1 cellular context compared by ENCODE assay signal in the genomic region with DNA sequence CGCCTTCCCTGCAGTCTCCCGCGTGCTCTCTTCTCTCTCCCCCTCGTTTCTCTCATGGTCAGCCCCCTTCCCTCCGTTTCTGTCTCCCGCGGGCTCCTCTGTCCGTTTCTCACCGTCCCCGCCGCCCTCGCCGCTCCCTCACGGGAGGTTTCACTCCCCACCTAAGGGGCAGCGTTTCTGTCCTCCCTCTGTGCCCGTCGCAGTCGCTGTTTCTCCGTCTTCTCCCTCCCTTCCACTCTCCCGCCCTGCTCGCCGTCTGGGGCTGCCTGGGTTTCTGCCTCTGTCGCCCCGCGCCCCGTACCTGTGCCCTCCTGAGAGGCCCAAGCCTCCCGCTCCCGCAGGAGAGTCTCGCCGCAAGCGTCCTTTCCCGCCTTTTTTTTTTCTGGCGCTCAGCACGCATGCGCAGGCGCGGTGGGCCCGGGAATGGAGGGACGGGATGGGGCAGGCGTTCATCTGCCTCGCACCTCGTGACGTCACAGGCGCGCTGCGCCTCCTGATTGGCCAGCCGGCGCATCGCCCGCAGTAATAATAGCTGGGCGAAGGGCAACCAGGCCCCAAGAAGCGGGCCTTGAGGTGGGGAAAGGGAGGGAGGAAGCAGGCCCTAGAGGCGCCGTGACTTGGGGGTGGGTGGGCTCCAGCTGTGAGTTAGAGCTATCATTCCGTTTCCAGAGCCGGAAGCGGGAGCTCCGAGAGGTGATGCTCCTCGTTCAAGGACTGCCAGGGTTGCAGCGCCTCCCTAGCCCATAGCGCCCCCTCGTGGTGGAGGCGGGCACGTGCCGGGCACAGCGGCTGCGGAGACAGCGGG.
TF ChIP-seq lines count a peak whose summit lies in the region.

No MANE protein-coding gene starts in this region.

TF ChIP-seq in HepG2, 621 proteins besides CTCF, POLR2A, EP300 and RAD21 (continued from another document and continues in another):
- TF ChIP-seq, protein P1, sequence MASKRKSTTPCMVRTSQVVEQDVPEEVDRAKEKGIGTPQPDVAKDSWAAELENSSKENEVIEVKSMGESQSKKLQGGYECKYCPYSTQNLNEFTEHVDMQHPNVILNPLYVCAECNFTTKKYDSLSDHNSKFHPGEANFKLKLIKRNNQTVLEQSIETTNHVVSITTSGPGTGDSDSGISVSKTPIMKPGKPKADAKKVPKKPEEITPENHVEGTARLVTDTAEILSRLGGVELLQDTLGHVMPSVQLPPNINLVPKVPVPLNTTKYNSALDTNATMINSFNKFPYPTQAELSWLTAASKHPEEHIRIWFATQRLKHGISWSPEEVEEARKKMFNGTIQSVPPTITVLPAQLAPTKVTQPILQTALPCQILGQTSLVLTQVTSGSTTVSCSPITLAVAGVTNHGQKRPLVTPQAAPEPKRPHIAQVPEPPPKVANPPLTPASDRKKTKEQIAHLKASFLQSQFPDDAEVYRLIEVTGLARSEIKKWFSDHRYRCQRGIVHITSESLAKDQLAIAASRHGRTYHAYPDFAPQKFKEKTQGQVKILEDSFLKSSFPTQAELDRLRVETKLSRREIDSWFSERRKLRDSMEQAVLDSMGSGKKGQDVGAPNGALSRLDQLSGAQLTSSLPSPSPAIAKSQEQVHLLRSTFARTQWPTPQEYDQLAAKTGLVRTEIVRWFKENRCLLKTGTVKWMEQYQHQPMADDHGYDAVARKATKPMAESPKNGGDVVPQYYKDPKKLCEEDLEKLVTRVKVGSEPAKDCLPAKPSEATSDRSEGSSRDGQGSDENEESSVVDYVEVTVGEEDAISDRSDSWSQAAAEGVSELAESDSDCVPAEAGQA (IDR thresholded peaks at IDR 0.05; ENCODE audit: low read depth) = peak; percentile 56; the same call in 1 of the 2 replicates
- TF ChIP-seq, protein P1 (CRISPR knock-in tag; IDR thresholded peaks at IDR 0.05; ENCODE audit: borderline replicate concordance) = no peak
- TF ChIP-seq ZNF432 (CRISPR knock-in tag; IDR thresholded peaks at IDR 0.05; ENCODE audit: borderline replicate concordance) (no peak), KDM3A (CRISPR knock-in tag; IDR thresholded peaks at IDR 0.05; ENCODE audit: low read depth) (peak; percentile 86; the same call in 1 of the 2 replicates), KLF12 (CRISPR knock-in tag; IDR thresholded peaks at IDR 0.05; ENCODE audit: borderline replicate concordance) (no peak), ATF1 (CRISPR knock-in tag; IDR thresholded peaks at IDR 0.05) (peak; percentile 91), ZNF672 (CRISPR knock-in tag; IDR thresholded peaks at IDR 0.05) (peak; percentile 76; the same call in 1 of the 2 replicates), RFXAP (CRISPR knock-in tag; IDR thresholded peaks at IDR 0.05; ENCODE audit: borderline replicate concordance) (peak; percentile 100), ZBTB20 (CRISPR knock-in tag; IDR thresholded peaks at IDR 0.05; ENCODE audit: borderline replicate concordance, low read depth) (0 out of 2 replicates have a peak, but pooled peaks have one; percentile 41), RFXANK (CRISPR knock-in tag; IDR thresholded peaks at IDR 0.05) (peak; percentile 99), ZNF556 (CRISPR knock-in tag; IDR thresholded peaks at IDR 0.05; ENCODE audit: borderline replicate concordance) (0 out of 2 replicates have a peak, but pooled peaks have one; percentile 39), NFKB2 (CRISPR knock-in tag; IDR thresholded peaks at IDR 0.05; ENCODE audit: borderline replicate concordance) (peak; percentile 46; the same call in 1 of the 2 replicates), GATAD1 (CRISPR knock-in tag; IDR thresholded peaks at IDR 0.05) (peak; percentile 56; the same call in 1 of the 2 replicates), HNF4G (IDR thresholded peaks at IDR 0.05; ENCODE audit: borderline replicate concordance, low read depth, low read length) (no peak), HNF4G (CRISPR knock-in tag; IDR thresholded peaks at IDR 0.05; ENCODE audit: borderline replicate concordance, low read depth) (0 out of 2 replicates have a peak, but pooled peaks have one; percentile 22), KLF11 (CRISPR knock-in tag; IDR thresholded peaks at IDR 0.05) (0 out of 2 replicates have a peak, but pooled peaks have one; percentile 27), ZFP90 (CRISPR knock-in tag; IDR thresholded peaks at IDR 0.05; ENCODE audit: borderline replicate concordance) (peak; percentile 23; the same call in 1 of the 2 replicates), SMAD1 (CRISPR knock-in tag; IDR thresholded peaks at IDR 0.05; ENCODE audit: borderline replicate concordance, low read depth) (0 out of 2 replicates have a peak, but pooled peaks have one; percentile 35)
- TF ChIP-seq, protein P2, sequence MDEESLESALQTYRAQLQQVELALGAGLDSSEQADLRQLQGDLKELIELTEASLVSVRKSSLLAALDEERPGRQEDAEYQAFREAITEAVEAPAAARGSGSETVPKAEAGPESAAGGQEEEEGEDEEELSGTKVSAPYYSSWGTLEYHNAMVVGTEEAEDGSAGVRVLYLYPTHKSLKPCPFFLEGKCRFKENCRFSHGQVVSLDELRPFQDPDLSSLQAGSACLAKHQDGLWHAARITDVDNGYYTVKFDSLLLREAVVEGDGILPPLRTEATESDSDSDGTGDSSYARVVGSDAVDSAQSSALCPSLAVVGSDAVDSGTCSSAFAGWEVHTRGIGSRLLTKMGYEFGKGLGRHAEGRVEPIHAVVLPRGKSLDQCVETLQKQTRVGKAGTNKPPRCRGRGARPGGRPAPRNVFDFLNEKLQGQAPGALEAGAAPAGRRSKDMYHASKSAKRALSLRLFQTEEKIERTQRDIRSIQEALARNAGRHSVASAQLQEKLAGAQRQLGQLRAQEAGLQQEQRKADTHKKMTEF (CRISPR knock-in tag; IDR thresholded peaks at IDR 0.05) = 0 out of 2 replicates have a peak, but pooled peaks have one; percentile 42
- TF ChIP-seq, protein P3, sequence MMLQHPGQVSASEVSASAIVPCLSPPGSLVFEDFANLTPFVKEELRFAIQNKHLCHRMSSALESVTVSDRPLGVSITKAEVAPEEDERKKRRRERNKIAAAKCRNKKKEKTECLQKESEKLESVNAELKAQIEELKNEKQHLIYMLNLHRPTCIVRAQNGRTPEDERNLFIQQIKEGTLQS (CRISPR knock-in tag; IDR thresholded peaks at IDR 0.05) = no peak; the same call in 1 of the 2 replicates
- TF ChIP-seq, protein P4, sequence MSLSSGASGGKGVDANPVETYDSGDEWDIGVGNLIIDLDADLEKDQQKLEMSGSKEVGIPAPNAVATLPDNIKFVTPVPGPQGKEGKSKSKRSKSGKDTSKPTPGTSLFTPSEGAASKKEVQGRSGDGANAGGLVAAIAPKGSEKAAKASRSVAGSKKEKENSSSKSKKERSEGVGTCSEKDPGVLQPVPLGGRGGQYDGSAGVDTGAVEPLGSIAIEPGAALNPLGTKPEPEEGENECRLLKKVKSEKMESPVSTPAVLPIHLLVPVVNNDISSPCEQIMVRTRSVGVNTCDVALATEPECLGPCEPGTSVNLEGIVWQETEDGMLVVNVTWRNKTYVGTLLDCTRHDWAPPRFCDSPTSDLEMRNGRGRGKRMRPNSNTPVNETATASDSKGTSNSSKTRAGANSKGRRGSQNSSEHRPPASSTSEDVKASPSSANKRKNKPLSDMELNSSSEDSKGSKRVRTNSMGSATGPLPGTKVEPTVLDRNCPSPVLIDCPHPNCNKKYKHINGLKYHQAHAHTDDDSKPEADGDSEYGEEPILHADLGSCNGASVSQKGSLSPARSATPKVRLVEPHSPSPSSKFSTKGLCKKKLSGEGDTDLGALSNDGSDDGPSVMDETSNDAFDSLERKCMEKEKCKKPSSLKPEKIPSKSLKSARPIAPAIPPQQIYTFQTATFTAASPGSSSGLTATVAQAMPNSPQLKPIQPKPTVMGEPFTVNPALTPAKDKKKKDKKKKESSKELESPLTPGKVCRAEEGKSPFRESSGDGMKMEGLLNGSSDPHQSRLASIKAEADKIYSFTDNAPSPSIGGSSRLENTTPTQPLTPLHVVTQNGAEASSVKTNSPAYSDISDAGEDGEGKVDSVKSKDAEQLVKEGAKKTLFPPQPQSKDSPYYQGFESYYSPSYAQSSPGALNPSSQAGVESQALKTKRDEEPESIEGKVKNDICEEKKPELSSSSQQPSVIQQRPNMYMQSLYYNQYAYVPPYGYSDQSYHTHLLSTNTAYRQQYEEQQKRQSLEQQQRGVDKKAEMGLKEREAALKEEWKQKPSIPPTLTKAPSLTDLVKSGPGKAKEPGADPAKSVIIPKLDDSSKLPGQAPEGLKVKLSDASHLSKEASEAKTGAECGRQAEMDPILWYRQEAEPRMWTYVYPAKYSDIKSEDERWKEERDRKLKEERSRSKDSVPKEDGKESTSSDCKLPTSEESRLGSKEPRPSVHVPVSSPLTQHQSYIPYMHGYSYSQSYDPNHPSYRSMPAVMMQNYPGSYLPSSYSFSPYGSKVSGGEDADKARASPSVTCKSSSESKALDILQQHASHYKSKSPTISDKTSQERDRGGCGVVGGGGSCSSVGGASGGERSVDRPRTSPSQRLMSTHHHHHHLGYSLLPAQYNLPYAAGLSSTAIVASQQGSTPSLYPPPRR (CRISPR knock-in tag; IDR thresholded peaks at IDR 0.05; ENCODE audit: borderline replicate concordance) = no peak
- TF ChIP-seq, protein P5, sequence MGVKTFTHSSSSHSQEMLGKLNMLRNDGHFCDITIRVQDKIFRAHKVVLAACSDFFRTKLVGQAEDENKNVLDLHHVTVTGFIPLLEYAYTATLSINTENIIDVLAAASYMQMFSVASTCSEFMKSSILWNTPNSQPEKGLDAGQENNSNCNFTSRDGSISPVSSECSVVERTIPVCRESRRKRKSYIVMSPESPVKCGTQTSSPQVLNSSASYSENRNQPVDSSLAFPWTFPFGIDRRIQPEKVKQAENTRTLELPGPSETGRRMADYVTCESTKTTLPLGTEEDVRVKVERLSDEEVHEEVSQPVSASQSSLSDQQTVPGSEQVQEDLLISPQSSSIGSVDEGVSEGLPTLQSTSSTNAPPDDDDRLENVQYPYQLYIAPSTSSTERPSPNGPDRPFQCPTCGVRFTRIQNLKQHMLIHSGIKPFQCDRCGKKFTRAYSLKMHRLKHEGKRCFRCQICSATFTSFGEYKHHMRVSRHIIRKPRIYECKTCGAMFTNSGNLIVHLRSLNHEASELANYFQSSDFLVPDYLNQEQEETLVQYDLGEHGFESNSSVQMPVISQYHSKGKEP (CRISPR knock-in tag; IDR thresholded peaks at IDR 0.05) = 0 out of 2 replicates have a peak, but pooled peaks have one; percentile 18
- TF ChIP-seq, protein P6, sequence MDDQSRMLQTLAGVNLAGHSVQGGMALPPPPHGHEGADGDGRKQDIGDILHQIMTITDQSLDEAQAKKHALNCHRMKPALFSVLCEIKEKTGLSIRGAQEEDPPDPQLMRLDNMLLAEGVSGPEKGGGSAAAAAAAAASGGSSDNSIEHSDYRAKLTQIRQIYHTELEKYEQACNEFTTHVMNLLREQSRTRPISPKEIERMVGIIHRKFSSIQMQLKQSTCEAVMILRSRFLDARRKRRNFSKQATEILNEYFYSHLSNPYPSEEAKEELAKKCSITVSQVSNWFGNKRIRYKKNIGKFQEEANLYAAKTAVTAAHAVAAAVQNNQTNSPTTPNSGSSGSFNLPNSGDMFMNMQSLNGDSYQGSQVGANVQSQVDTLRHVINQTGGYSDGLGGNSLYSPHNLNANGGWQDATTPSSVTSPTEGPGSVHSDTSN (CRISPR knock-in tag; IDR thresholded peaks at IDR 0.05; ENCODE audit: borderline replicate concordance) = 0 out of 2 replicates have a peak, but pooled peaks have one; percentile 33
- TF ChIP-seq, protein P7, sequence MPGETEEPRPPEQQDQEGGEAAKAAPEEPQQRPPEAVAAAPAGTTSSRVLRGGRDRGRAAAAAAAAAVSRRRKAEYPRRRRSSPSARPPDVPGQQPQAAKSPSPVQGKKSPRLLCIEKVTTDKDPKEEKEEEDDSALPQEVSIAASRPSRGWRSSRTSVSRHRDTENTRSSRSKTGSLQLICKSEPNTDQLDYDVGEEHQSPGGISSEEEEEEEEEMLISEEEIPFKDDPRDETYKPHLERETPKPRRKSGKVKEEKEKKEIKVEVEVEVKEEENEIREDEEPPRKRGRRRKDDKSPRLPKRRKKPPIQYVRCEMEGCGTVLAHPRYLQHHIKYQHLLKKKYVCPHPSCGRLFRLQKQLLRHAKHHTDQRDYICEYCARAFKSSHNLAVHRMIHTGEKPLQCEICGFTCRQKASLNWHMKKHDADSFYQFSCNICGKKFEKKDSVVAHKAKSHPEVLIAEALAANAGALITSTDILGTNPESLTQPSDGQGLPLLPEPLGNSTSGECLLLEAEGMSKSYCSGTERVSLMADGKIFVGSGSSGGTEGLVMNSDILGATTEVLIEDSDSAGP (CRISPR knock-in tag; IDR thresholded peaks at IDR 0.05; ENCODE audit: borderline replicate concordance) = peak; percentile 70; the same call in 1 of the 2 replicates
